In the genomic region with DNA sequence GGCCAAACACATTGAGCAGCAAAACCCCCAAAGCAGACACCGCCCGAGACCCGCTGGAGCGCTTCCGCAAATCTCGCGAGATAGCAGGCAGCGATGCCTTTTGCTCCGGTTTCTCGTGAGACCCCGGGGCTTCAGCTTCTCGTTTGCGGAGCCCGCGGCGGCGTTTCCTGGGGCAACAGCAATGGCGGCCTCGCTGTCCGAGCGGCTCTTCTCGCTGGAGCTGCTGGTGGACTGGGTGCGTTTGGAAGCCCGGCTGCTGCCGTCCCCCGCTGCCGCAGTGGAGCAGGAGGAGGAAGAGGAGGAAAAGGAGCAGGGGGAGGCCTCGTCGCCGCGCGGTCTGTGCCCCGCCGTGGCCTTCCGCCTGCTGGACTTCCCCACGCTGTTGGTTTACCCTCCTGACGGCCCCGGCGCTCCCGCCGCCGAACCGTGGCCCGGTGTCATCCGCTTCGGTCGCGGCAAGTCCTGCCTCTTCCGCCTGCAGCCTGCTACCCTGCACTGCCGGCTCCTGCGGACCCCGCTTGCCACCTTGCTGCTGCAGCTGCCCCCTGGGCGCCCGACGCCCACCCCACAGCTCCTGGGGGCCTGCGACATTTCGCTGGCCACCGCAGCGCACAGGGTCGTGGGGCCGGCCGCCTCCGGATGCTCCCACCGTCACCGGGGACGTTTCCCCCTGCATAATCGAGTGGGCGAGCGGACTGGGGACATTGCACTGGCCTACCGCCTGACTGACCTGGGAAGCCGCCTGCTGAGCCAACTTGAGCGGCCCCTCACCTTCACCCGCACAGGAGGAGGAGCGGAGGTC, we compare ENCODE assay signal across 8 cellular contexts. TPM values are rescaled to one million over a fixed set of nuclear protein-coding genes. Genes with fewer than 3 reads are reported as not detected.
A peak's percentile ranks its signal among the peaks of the same experiment; 100 is the strongest.
DNase-seq lines count a peak whose midpoint lies in the region; ATAC-seq and TF ChIP-seq lines count a peak whose summit lies in the region.

A gene with protein sequence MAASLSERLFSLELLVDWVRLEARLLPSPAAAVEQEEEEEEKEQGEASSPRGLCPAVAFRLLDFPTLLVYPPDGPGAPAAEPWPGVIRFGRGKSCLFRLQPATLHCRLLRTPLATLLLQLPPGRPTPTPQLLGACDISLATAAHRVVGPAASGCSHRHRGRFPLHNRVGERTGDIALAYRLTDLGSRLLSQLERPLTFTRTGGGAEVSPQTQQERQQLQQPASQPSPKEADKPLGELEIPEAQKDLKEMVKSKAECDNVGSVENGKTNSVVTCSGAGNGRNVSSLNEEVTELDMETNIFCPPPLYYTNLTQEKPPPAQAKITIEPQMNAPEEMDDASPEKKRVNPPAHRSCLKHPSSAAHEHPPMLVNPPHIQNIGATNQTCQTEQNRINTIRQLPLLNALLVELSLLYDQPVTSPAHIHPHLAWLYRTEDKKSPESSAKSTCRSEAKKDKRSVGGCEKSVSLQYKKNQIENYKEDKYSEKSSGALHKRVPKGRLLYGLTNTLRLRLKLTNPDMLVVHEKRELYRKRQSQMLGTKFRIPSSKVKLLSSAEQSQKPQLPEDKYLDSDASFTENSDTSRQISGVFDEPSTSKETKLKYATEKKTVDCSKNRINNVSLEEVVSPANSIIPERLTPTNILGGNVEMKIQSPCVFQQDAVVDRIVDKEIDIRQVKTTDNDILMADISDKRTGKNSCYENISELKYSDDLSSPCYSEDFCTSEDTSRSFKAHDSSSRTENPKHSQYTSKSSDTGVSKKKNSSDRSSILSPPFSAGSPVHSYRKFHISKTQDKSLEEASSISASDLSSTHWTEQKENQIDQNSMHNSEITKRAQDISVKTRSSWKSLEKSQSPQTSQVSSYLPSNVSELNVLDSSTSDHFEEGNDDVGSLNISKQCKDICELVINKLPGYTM (plus strand): TSS at position 148 of the 802 bp plus-strand sequence. CDS start 34 bp downstream, at position 182.

- intact Hi-C loops in Calu3 (cut with micrococcal nuclease; ENCODE audit: unreplicated experiment): loop anchor here (5.0 kb wide), 1 partner anchor 147 kb away; a partner anchor contains a TSS
- intact Hi-C loops in upper lobe of right lung (cut with DNase I): no loop called here

- no peaks in the 10 kb centered on the region for H3K9me3 ChIP-seq in T-helper 17 cell (ENCODE audit: control insufficient read depth, low read length, poor library complexity, severe bottlenecking)
- no peaks in the 10 kb centered on the region for H3K9me3 ChIP-seq in right atrium auricular region
- no peaks in the 10 kb centered on the region for H3K9me3 ChIP-seq in upper lobe of right lung

- H3K27me3 ChIP-seq in right atrium auricular region: no peaks in the 10 kb centered on the region
- no peaks in the 10 kb centered on the region for H3K27me3 ChIP-seq in upper lobe of right lung

- H3K27ac ChIP-seq in right atrium auricular region: peak within 1 kb of the TSS; percentile 88 to 95
- peak within 1 kb of the TSS; percentile 83 for H3K27ac ChIP-seq in upper lobe of right lung

- H3K4me3 Mint-ChIP-seq in Calu3 (ENCODE audit: low read depth, unreplicated experiment) (peak within 1 kb of the TSS; percentile 77), T-helper 17 cell (peak within 1 kb of the TSS; percentile 79)

- H3K4me1 Mint-ChIP-seq in Calu3 (ENCODE audit: low read depth, unreplicated experiment) (peaks cover 18% of the 10 kb centered on the region), T-helper 17 cell (peaks cover 3% of the 10 kb centered on the region)

- H3K4me3 ChIP-seq in right atrium auricular region (peak within 1 kb of the TSS; percentile 70 to 78), upper lobe of right lung (peak within 1 kb of the TSS; percentile 67)

- H3K27me3 Mint-ChIP-seq in Calu3 (ENCODE audit: unreplicated experiment): no peaks in the 10 kb centered on the region
- H3K27me3 Mint-ChIP-seq in T-helper 17 cell: peaks cover 3% of the 10 kb centered on the region

- CTCF ChIA-PET in Calu3 (lab: Charles Lee): interaction anchor here (0.6 kb wide), 1 partner anchor 1006 kb away, joined by 3 read pairs; no protein-coding TSS in a partner anchor

- H3K36me3 ChIP-seq in right atrium auricular region (no peaks in the 10 kb centered on the region), upper lobe of right lung (no peaks in the 10 kb centered on the region)

- H3K27ac Mint-ChIP-seq in Calu3 (ENCODE audit: unreplicated experiment) (peak within 1 kb of the TSS; percentile 59), T-helper 17 cell (peak within 1 kb of the TSS; percentile 61)

- H3K9me3 Mint-ChIP-seq in Calu3 (ENCODE audit: low read depth, unreplicated experiment): no peaks in the 10 kb centered on the region

- peaks cover 16% of the 10 kb centered on the region for H3K36me3 Mint-ChIP-seq in Calu3 (ENCODE audit: insufficient read depth, unreplicated experiment)
- H3K36me3 Mint-ChIP-seq in T-helper 17 cell (ENCODE audit: low read depth): no peaks in the 10 kb centered on the region

- ATAC-seq in GM21381 (IDR thresholded peaks at IDR 0.05; ENCODE audit: unreplicated experiment) (peak; percentile 86), T-helper 17 cell (peak; percentile 84), upper lobe of right lung (peak; percentile 93)

- H3K4me1 ChIP-seq in right atrium auricular region: peaks cover 0 to 32% of the 10 kb centered on the region in 2 donors
- H3K4me1 ChIP-seq in upper lobe of right lung: peaks cover 6% of the 10 kb centered on the region

- no TSS peak for BruUV-seq in Calu3 (replicated peaks; lab: Mats Ljungman, UMichigan)

- DNase-seq in Calu3: peak; percentile 76
- peak; percentile 14 for DNase-seq in KG1 (lab: John Stamatoyannopoulos, UW)
- peak; percentile 19 to 59 (median 32) for DNase-seq in T-helper 17 cell
- peak in 52 of 56 donors; percentile 7 to 79 (median 41) for DNase-seq in amygdala (lab: John Stamatoyannopoulos, UW)
- DNase-seq in right atrium auricular region (ENCODE audit: low spot score): peak; percentile 65
- DNase-seq in pulmonary artery endothelial cell (ENCODE audit: low read depth, low spot score): peak; percentile 17
- peak; percentile 89 for DNase-seq in upper lobe of right lung

- TF ChIP-seq CTCF in Calu3 (IDR thresholded peaks at IDR 0.05; ENCODE audit: unreplicated experiment) (no peak), right atrium auricular region (IDR thresholded peaks at IDR 0.05) (no peak), upper lobe of right lung (IDR thresholded peaks at IDR 0.05) (no peak)

RNA-seq across cellular contexts. Expression of the gene that starts here (rescaled TPM):
- total RNA-seq in Calu3 (2022): 1.5 and 1.9 TPM in 2 replicates
- total RNA-seq in T-helper 17 cell: 1 to 10 TPM; 1.3 to 1.8 TPM
- total RNA-seq in right atrium auricular region: 1 to 10 TPM; 2.1 to 3.2 TPM
- 1.1 TPM in 2 replicates for total RNA-seq in pulmonary artery endothelial cell
- total RNA-seq in upper lobe of right lung: 2.1 TPM

Comparison
In these comparisons a context has a peak if more than half of its experiments do, and no peak if none do; other contexts are left out.
1. Peak in every context shown above with its lines: DNase-seq, ATAC-seq, H3K4me3 ChIP-seq and H3K27ac ChIP-seq.
2. DNase-seq: peak in every context shown above with its lines; median percentile 89 in upper lobe of right lung; 76 in Calu3; 65 in right atrium auricular region; 41 in amygdala; 32 in T-helper 17 cell; 17 in pulmonary artery endothelial cell; 14 in KG1.